ENCODE assay signal across 8 cellular contexts in the genomic region with DNA sequence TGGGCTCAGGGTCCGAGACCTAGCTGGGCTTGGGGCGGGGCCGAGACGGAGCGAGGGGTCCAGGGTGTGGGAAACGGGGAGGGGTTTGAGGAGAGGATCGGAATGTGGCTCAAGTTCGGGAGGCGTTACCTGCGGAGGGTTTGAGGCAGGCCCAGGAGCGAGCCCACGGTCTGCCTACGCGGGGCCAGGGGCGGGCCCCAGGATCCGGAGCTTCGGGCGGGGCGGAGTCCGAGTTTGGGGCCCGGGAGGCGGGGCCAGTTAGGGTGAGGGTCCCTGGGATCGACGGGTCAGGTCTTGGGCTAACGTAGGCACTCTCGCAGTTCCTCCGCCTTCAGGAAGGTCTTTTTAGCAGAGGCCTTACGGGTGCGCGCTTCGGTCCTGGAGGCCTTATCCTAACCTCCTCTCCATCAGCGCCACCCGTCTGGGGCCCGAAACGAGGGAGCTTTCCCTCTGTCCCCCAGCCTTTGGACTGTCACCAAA. TPM values are rescaled to one million over a fixed set of nuclear protein-coding genes. Genes with fewer than 3 reads are reported as not detected.
DNase-seq lines count a peak whose midpoint lies in the region; FAIRE-seq and TF ChIP-seq lines count a peak whose summit lies in the region.
"Not testable (repeated sequence)": the region's sequence is repeated elsewhere in the genome, so short reads cannot be mapped to it uniquely, and the experiment has no call there.

No MANE protein-coding gene starts in this region.

- H3K4ac ChIP-seq in H1 (replicated peaks; ENCODE audit: insufficient read length, low read depth, low read length) = not testable (repeated sequence)

- FAIRE-seq in H1 (lab: Jason Lieb, UNC) = not testable (repeated sequence)

- not testable (repeated sequence) for H3K4me1 ChIP-seq in HUES64 (ENCODE audit: insufficient read depth, low read length); Peyer's patch; H1 (replicated peaks in 1 of 4; ENCODE audit: control insufficient read depth in 3 of 4, insufficient read depth in 4 of 4, low read length in 3 of 4); ovary (ENCODE audit: insufficient read depth); tibial nerve

- POLR2A ChIA-PET in H1 (lab: Charles Lee; ENCODE audit: partially characterized antibody) = interaction anchor here (0.6 kb wide), 1 partner anchor 61 kb away, joined by 3 read pairs; no protein-coding TSS in a partner anchor

- not testable (repeated sequence) for H3K23ac ChIP-seq in H1 (ENCODE audit: insufficient read length)

- TF ChIP-seq CTCF in Peyer's patch (IDR thresholded peaks at IDR 0.05); H1 (IDR thresholded peaks at IDR 0.05; ENCODE audit: control extremely low read depth in 1 of 3, insufficient read depth in 1 of 3, low read depth in 1 of 3, low read length in 3 of 3); ovary (IDR thresholded peaks at IDR 0.05); tibial nerve (IDR thresholded peaks at IDR 0.05): not testable (repeated sequence)

- not testable (repeated sequence) for H3K14ac ChIP-seq in H1 (ENCODE audit: insufficient read length)

- not testable (repeated sequence) for H3K9me3 ChIP-seq in HUES64 (ENCODE audit: insufficient read depth, low read depth, low read length); Peyer's patch; H1 (ENCODE audit: insufficient read depth in 2 of 2, low read depth in 1 of 2, low read length in 1 of 2); ovary; tibial nerve

- H4K8ac ChIP-seq in H1 (ENCODE audit: extremely low read depth, insufficient read depth, low read length) = not testable (repeated sequence)

- H3K27me3 ChIP-seq in HUES64 (ENCODE audit: insufficient read depth, low read length); Peyer's patch; H1 (replicated peaks in 1 of 4; ENCODE audit: control insufficient read depth in 3 of 4, extremely low read depth in 1 of 4, insufficient read depth in 3 of 4, low read length in 3 of 4); ovary; tibial nerve: not testable (repeated sequence)

- not testable (repeated sequence) for H3K18ac ChIP-seq in H1 (ENCODE audit: extremely low read depth, low read length)

- H2BK20ac ChIP-seq in H1 (ENCODE audit: low read length) = not testable (repeated sequence)

- not testable (repeated sequence) for H3K36me3 ChIP-seq in HUES64 (ENCODE audit: insufficient read depth, low read length); Peyer's patch; H1 (ENCODE audit: control insufficient read depth in 2 of 4, insufficient read depth in 4 of 4, low read length in 3 of 4); ovary; tibial nerve

- TF ChIP-seq POLR2A in Peyer's patch (IDR thresholded peaks at IDR 0.05) (peak in 1 of 2 donors; percentile 40), ovary (IDR thresholded peaks at IDR 0.05) (peak; percentile 86), tibial nerve (IDR thresholded peaks at IDR 0.05) (peak; percentile 38 to 59)
- TF ChIP-seq POLR2A in H1 (IDR thresholded peaks at IDR 0.05; ENCODE audit: control extremely low read depth in 1 of 2, low read depth in 2 of 2, low read length in 2 of 2) = not testable (repeated sequence)

- intact Hi-C loops in ovary (cut with DNase I) = loop anchor here in 1 of 4 donors (10.0 kb wide), 1 partner anchor 309 kb away; a partner anchor contains a TSS

- not testable (repeated sequence) for H4K91ac ChIP-seq in H1 (replicated peaks; ENCODE audit: insufficient read length, low read length)

- H2BK5ac ChIP-seq in H1 (ENCODE audit: low read depth, low read length) = not testable (repeated sequence)

- H2BK15ac ChIP-seq in H1 (ENCODE audit: low read length) = not testable (repeated sequence)

- CTCF ChIA-PET in H1 (lab: Charles Lee; ENCODE audit: partially characterized antibody) = not testable (repeated sequence)

- peak overlapping the region; percentile 78 for H3K9ac ChIP-seq in HUES64 (ENCODE audit: low read depth, low read length)
- H3K9ac ChIP-seq in H1 (replicated peaks in 1 of 4; ENCODE audit: extremely low read depth in 1 of 4, low read depth in 3 of 4, low read length in 3 of 4) = peak overlapping the region in 2 of 4 experiments; percentile 43 to 48; a peak in 3 of 7 replicates

- not testable (repeated sequence) for H4K5ac ChIP-seq in H1 (ENCODE audit: insufficient read length, low read depth, low read length)

- peak overlapping the region; percentile 65 to 67 for H3K4me2 ChIP-seq in H1 (ENCODE audit: insufficient read depth in 1 of 2, low read depth in 2 of 2, low read length in 2 of 2)

- under 1% methylated on average over 35 of the region's 35 CpGs for WGBS in HUES64
- WGBS in H1 (ENCODE audit: extremely low coverage in 1 of 2, insufficient coverage in 1 of 2, insufficient read length in 1 of 2, insufficient replicate concordance in 2 of 2, low coverage in 1 of 2, low lambda C conversion rate in 2 of 2, missing lambda C conversion rate in 1 of 2), 2 experiments = 3% methylated on average over 15 of the region's 35 CpGs; no CpG with 5 or more reads in 1 of the 2 experiments
- WGBS in ovary, 3 donors = 1% methylated on average over 23 to 35 of the region's 35 CpGs
- WGBS in tibial nerve, 2 donors = 1 to 2% methylated on average over 16 to 20 of the region's 35 CpGs

- not testable (repeated sequence) for H2BK120ac ChIP-seq in H1 (replicated peaks; ENCODE audit: low read depth, low read length)

- H3K79me1 ChIP-seq in H1 (ENCODE audit: low read depth, low read length) = not testable (repeated sequence)

- H3K79me2 ChIP-seq in H1 (ENCODE audit: control insufficient read depth in 1 of 2, insufficient read depth in 2 of 2, low read length in 2 of 2) = not testable (repeated sequence)

- H2AK5ac ChIP-seq in H1 (ENCODE audit: low read depth, low read length) = not testable (repeated sequence)

- H3K4me3 ChIP-seq in HUES64 (ENCODE audit: low read length) (peak overlapping the region; percentile 87), Peyer's patch (peak overlapping the region; percentile 67 to 92 (median 84)), H1 (ENCODE audit: extremely low read depth in 1 of 4, insufficient read depth in 2 of 4, low read depth in 3 of 4, low read length in 4 of 4) (peak overlapping the region; percentile 39 to 74 (median 63); a peak in 7 of 8 replicates), ovary (peak overlapping the region; percentile 94), tibial nerve (peak overlapping the region; percentile 49 to 69 (median 65))

- H2BK12ac ChIP-seq in H1 (ENCODE audit: low read depth, low read length) = not testable (repeated sequence)

- TF ChIP-seq RAD21 in H1 (IDR thresholded peaks at IDR 0.05 in 1 of 2, conservative IDR thresholded peaks at IDR 0.05 in 1 of 2; ENCODE audit: low read depth in 2 of 2, low read length in 2 of 2) = not testable (repeated sequence)

- H4K20me1 ChIP-seq in H1 (replicated peaks in 1 of 2; ENCODE audit: control insufficient read depth in 1 of 2, insufficient read depth in 2 of 2, low read length in 2 of 2) = not testable (repeated sequence)

- H3K56ac ChIP-seq in H1 (replicated peaks; ENCODE audit: insufficient read length, low read depth, low read length) = not testable (repeated sequence)

- peak overlapping the region; percentile 60; the same call in 1 of the 2 replicates for H3K27ac ChIP-seq in HUES64 (ENCODE audit: low read depth, low read length)
- peak overlapping the region; percentile 86 to 97 (median 89) for H3K27ac ChIP-seq in Peyer's patch
- not testable (repeated sequence) for H3K27ac ChIP-seq in H1 (ENCODE audit: low read depth, low read length)
- H3K27ac ChIP-seq in ovary = peak overlapping the region; percentile 70 to 89
- H3K27ac ChIP-seq in tibial nerve = peak overlapping the region; percentile 83 to 95 (median 86)

- not testable (repeated sequence) for TF ChIP-seq EP300 in H1 (IDR thresholded peaks at IDR 0.05; ENCODE audit: borderline replicate concordance in 1 of 2, low read depth in 2 of 2, low read length in 2 of 2); ovary (IDR thresholded peaks at IDR 0.05)
- TF ChIP-seq EP300 in tibial nerve (IDR thresholded peaks at IDR 0.05) = peak in 1 of 2 donors; percentile 45

- peak; percentile 76 for DNase-seq in DMS 273 (lab: John Stamatoyannopoulos, UW; ENCODE audit: unreplicated experiment)
- peak in 1 of 3 donors; percentile 56 for DNase-seq in Peyer's patch
- DNase-seq in activated gamma-delta T cell treated with anti-CD3 and anti-CD28 coated beads, Interleukin-2, amount 50 U/mL, for 16 hours (ENCODE audit: low read depth) = peak; percentile 42
- DNase-seq in H1 (ENCODE audit: low read depth in 1 of 2, low spot score in 2 of 2) = peak in 1 of 2 experiments; percentile 93
- peak; percentile 16 for DNase-seq in iris pigment epithelial cell (ENCODE audit: low read depth)
- peak in 1 of 5 donors; percentile 84 for DNase-seq in ovary
- DNase-seq in tibial nerve (ENCODE audit: low spot score in 2 of 2) = peak; percentile 14 to 29

- H3K23me2 ChIP-seq in H1 (ENCODE audit: low read depth, low read length) = not testable (repeated sequence)

- H2AFZ ChIP-seq in H1 (ENCODE audit: low read length) = peak overlapping the region; percentile 88; the same call in 1 of the 2 replicates

TF ChIP-seq in H1, 55 proteins besides CTCF, POLR2A, EP300 and RAD21 (continues in another document):
- 0 out of 2 replicates have a peak, but pooled peaks have one; percentile 18 for TF ChIP-seq CREB1 (IDR thresholded peaks at IDR 0.05)
- peak; percentile 68; the same call in 1 of the 2 replicates for TF ChIP-seq TAF1 (IDR thresholded peaks at IDR 0.05; ENCODE audit: low read depth, low read length)

RNA-seq across cellular contexts. Expression of a gene that starts 16.3 kb away (rescaled TPM):
- not detected for polyA plus RNA-seq in HUES64 (2013, experiment 1 of 2)
- polyA plus RNA-seq in HUES64 (2013, experiment 2 of 2) = not detected
- total RNA-seq in Peyer's patch = 1 to 10 TPM in 1 of 4 donors, not detected in 3; 5.8 TPM
- 0.13 TPM in 1 of 2 replicates, not detected in the other for total RNA-seq in H1 (2021; fragmentation: NEBNext Ultra II Directional; extraction: Animal tissue kit (Norgen Biotek cat#: 25700))
- 0.21 and 0.52 TPM in 2 replicates for polyA plus RNA-seq in H1 (2011; rRNA removed)
- polyA plus RNA-seq in H1 (2011; cell fraction: cytosol; rRNA removed) = 0.30 TPM
- polyA plus RNA-seq in H1 (2011; cell fraction: nucleus; rRNA removed) = 0.57 TPM
- 0.16 to 0.49 TPM (median 0.24 TPM) in 4 replicates for polyA plus RNA-seq in H1 (2012, experiment 1 of 2)
- not detected for polyA plus RNA-seq in H1 (2012, experiment 2 of 2)
- polyA plus RNA-seq in H1 (2013, experiment 1 of 2) = 0.14 TPM
- polyA plus RNA-seq in H1 (2013, experiment 2 of 2) = 0.13 TPM
- 0.06 TPM in 1 of 2 replicates, not detected in the other for polyA minus RNA-seq in H1 (2011; rRNA and poly(A)+ RNA removed)
- not detected for polyA minus RNA-seq in H1 (2011; cell fraction: cytosol; rRNA and poly(A)+ RNA removed)
- polyA minus RNA-seq in H1 (2011; cell fraction: nucleus; rRNA and poly(A)+ RNA removed) = 0.70 TPM
- total RNA-seq in ovary = under 1 TPM in 6 of 7 donors, not detected in 1; 0.12 to 0.37 (median 0.16) TPM
- polyA plus RNA-seq in ovary = under 1 TPM; 0.20 to 0.23 TPM
- under 1 TPM in 1 of 4 donors, not detected in 3; 0.21 TPM for total RNA-seq in tibial nerve
